8 cellular contexts compared by ENCODE assay signal in genomic region chr1:16155537-16156410, GRCh38. TPM values are rescaled to one million over a fixed set of nuclear protein-coding genes. Genes with fewer than 3 reads are reported as not detected.
DNase-seq lines count a peak whose midpoint lies in the region; ATAC-seq lines count a peak whose summit lies in the region.

TSS of gene EPHA2 (minus strand) at chr1:16156069. CDS start at chr1:16155932, 137 bp downstream.

- no peak within 1 kb of the TSS for H3K27ac Mint-ChIP-seq in activated T-cell treated with anti-CD3 and anti-CD28 coated beads, Interleukin-2, amount 50 U/mL, for 24 hours
- no peak within 1 kb of the TSS for H3K27ac Mint-ChIP-seq in stimulated activated naive B cell treated with anti-CD40 and anti-IgM and Interleukin-4, amounts not matched to agents 10 μg/mL and 1 μg/mL and 100 μg/mL, for 72 hours

- H3K27me3 Mint-ChIP-seq in activated T-cell treated with anti-CD3 and anti-CD28 coated beads, Interleukin-2, amount 50 U/mL, for 24 hours = peaks cover 19% of the 10 kb centered on the region
- peaks cover 23 to 59% of the 10 kb centered on the region in 2 donors for H3K27me3 Mint-ChIP-seq in stimulated activated naive B cell treated with anti-CD40 and anti-IgM and Interleukin-4, amounts not matched to agents 10 μg/mL and 1 μg/mL and 100 μg/mL, for 72 hours

- peaks cover 41% of the 10 kb centered on the region for H3K4me1 Mint-ChIP-seq in activated T-cell treated with anti-CD3 and anti-CD28 coated beads, Interleukin-2, amount 50 U/mL, for 24 hours (ENCODE audit: low read depth)
- peaks cover 13 to 60% of the 10 kb centered on the region in 2 donors for H3K4me1 Mint-ChIP-seq in stimulated activated naive B cell treated with anti-CD40 and anti-IgM and Interleukin-4, amounts not matched to agents 10 μg/mL and 1 μg/mL and 100 μg/mL, for 72 hours

- peak; percentile 52 for DNase-seq in activated T-cell treated with anti-CD3 and anti-CD28 coated beads, Interleukin-2, amount 50 U/mL, for 24 hours
- DNase-seq in activated T-cell treated with anti-CD3 and anti-CD28 coated beads, Interleukin-2, amount 50 U/mL, for 48 hours = no peak
- DNase-seq in RPMI7951 (ENCODE audit: low read depth) (peak; percentile 93), ecto neural progenitor cell (ENCODE audit: low spot score) (peak; percentile 96), left kidney (ENCODE audit: low read depth, low spot score) (peak; percentile 99), SKM-1 (lab: John Stamatoyannopoulos, UW; ENCODE audit: unreplicated experiment) (no peak), SIG-M5 treated with dmso at 0.1 percent for 504 hours (lab: John Stamatoyannopoulos, UW; ENCODE audit: unreplicated experiment) (no peak)
- no peak for DNase-seq in stimulated activated naive B cell treated with anti-CD40 and anti-IgM and Interleukin-4, amounts not matched to agents 10 μg/mL and 1 μg/mL and 100 μg/mL, for 72 hours

- H3K36me3 Mint-ChIP-seq in activated T-cell treated with anti-CD3 and anti-CD28 coated beads, Interleukin-2, amount 50 U/mL, for 24 hours (ENCODE audit: low read depth) = no peaks in the 10 kb centered on the region
- no peaks in the 10 kb centered on the region for H3K36me3 Mint-ChIP-seq in stimulated activated naive B cell treated with anti-CD40 and anti-IgM and Interleukin-4, amounts not matched to agents 10 μg/mL and 1 μg/mL and 100 μg/mL, for 72 hours

- peak within 1 kb of the TSS; percentile 61 for H3K4me3 Mint-ChIP-seq in activated T-cell treated with anti-CD3 and anti-CD28 coated beads, Interleukin-2, amount 50 U/mL, for 24 hours
- H3K4me3 Mint-ChIP-seq in stimulated activated naive B cell treated with anti-CD40 and anti-IgM and Interleukin-4, amounts not matched to agents 10 μg/mL and 1 μg/mL and 100 μg/mL, for 72 hours = peak within 1 kb of the TSS; percentile 77 to 80

- peak; percentile 25 to 31 for ATAC-seq in stimulated activated naive B cell treated with anti-CD40 and anti-IgM and Interleukin-4, amounts not matched to agents 10 μg/mL and 1 μg/mL and 100 μg/mL, for 72 hours (replicated peaks)

- no peaks in the 10 kb centered on the region for H3K9me3 Mint-ChIP-seq in activated T-cell treated with anti-CD3 and anti-CD28 coated beads, Interleukin-2, amount 50 U/mL, for 24 hours
- H3K9me3 Mint-ChIP-seq in stimulated activated naive B cell treated with anti-CD40 and anti-IgM and Interleukin-4, amounts not matched to agents 10 μg/mL and 1 μg/mL and 100 μg/mL, for 72 hours = no peaks in the 10 kb centered on the region

RNA-seq across cellular contexts. Expression of gene EPHA2, which starts in this region (rescaled TPM):
- total RNA-seq in RPMI7951 (2014; rRNA removed; shearing (Covaris generic)) = 47.1 and 53.4 TPM in 2 replicates

Comparison
In these comparisons a context has a peak if more than half of its experiments do, and no peak if none do; other contexts are left out.
1. DNase-seq: peak in activated T-cell treated with anti-CD3 and anti-CD28 coated beads, Interleukin-2, amount 50 U/mL, for 24 hours (single experiment), RPMI7951 (single experiment), ecto neural progenitor cell (single experiment) and left kidney (single experiment); none in activated T-cell treated with anti-CD3 and anti-CD28 coated beads, Interleukin-2, amount 50 U/mL, for 48 hours (0 of 2), stimulated activated naive B cell treated with anti-CD40 and anti-IgM and Interleukin-4, amounts not matched to agents 10 μg/mL and 1 μg/mL and 100 μg/mL, for 72 hours (single experiment), SKM-1 (single experiment) and SIG-M5 treated with dmso at 0.1 percent for 504 hours (single experiment).